8 cellular contexts compared by ENCODE assay signal in genomic region chr22:39502109-39502788, GRCh38. TPM values are rescaled to one million over a fixed set of nuclear protein-coding genes. Genes with fewer than 3 reads are reported as not detected.
A peak's percentile ranks its signal among the peaks of the same experiment; 100 is the strongest.
DNase-seq lines count a peak whose midpoint lies in the region; ATAC-seq and TF ChIP-seq lines count a peak whose summit lies in the region.

Gene MIEF1 (plus strand): TSS chr22:39502290. CDS start chr22:39511295, 9,005 bp downstream.

- TF ChIP-seq EP300 in transverse colon (IDR thresholded peaks at IDR 0.05; ENCODE audit: low read depth): no peak

- peak; percentile 53 for TF ChIP-seq POLR2A in transverse colon (IDR thresholded peaks at IDR 0.05)

- peaks cover 42% of the 10 kb centered on the region for H3K4me1 Mint-ChIP-seq in activated naive CD8-positive, alpha-beta T cell treated with anti-CD3 and anti-CD28 coated beads, Interleukin-2, amount 50 U/mL, for 24 hours

- in situ Hi-C loops in transverse colon (cut with MboI; ENCODE audit: low pct_ligation_motif_present in 1 of 4, low pct_unique_long_range_greater_than_20kb in 1 of 4, low sequenced_read_pairs in 3 of 4): no loop called here

- H3K4me1 ChIP-seq in cardiac muscle cell (ENCODE audit: low read depth): peaks cover 24% of the 10 kb centered on the region
- H3K4me1 ChIP-seq in transverse colon: peaks cover 15 to 36% (median 21%) of the 10 kb centered on the region in 4 donors

- peaks cover 39% of the 10 kb centered on the region for H3K36me3 Mint-ChIP-seq in activated naive CD8-positive, alpha-beta T cell treated with anti-CD3 and anti-CD28 coated beads, Interleukin-2, amount 50 U/mL, for 24 hours (ENCODE audit: low read depth)

- ATAC-seq in HG02623 (IDR thresholded peaks at IDR 0.05; ENCODE audit: unreplicated experiment): peak; percentile 83
- ATAC-seq in activated naive CD8-positive, alpha-beta T cell treated with anti-CD3 and anti-CD28 coated beads, Interleukin-2, amount 50 U/mL, for 24 hours: peak; percentile 98

- DNase-seq in GM10266 (ENCODE audit: extremely low spot score): peak; percentile 95
- DNase-seq in NCI-H128 (lab: John Stamatoyannopoulos, UW; ENCODE audit: unreplicated experiment): peak; percentile 77
- peak; percentile 76 for DNase-seq in T follicular helper cell (ENCODE audit: low read depth)
- DNase-seq in activated naive CD8-positive, alpha-beta T cell treated with anti-CD3 and anti-CD28 coated beads, Interleukin-2, amount 50 U/mL, for 24 hours: peak; percentile 96
- DNase-seq in cardiac muscle cell (ENCODE audit: low read depth in 1 of 2, low spot score in 1 of 2): peak; percentile 98
- peak; percentile 97 for DNase-seq in pons (ENCODE audit: low spot score)
- DNase-seq in transverse colon: peak; percentile 99

- no peaks in the 10 kb centered on the region for H3K9me3 Mint-ChIP-seq in activated naive CD8-positive, alpha-beta T cell treated with anti-CD3 and anti-CD28 coated beads, Interleukin-2, amount 50 U/mL, for 24 hours

- peak within 1 kb of the TSS; percentile 90 for H3K4me3 Mint-ChIP-seq in activated naive CD8-positive, alpha-beta T cell treated with anti-CD3 and anti-CD28 coated beads, Interleukin-2, amount 50 U/mL, for 24 hours

- peak within 1 kb of the TSS; percentile 77 for H3K27ac ChIP-seq in cardiac muscle cell
- peak within 1 kb of the TSS; percentile 86 to 94 (median 90) for H3K27ac ChIP-seq in transverse colon

- H3K4me3 ChIP-seq in cardiac muscle cell: peak within 1 kb of the TSS; percentile 64
- peak within 1 kb of the TSS; percentile 80 to 98 (median 85) for H3K4me3 ChIP-seq in transverse colon

- TF ChIP-seq CTCF in GM10266 (IDR thresholded peaks at IDR 0.05; ENCODE audit: control insufficient read depth, insufficient read depth, low read depth, missing control alignments) (no peak), cardiac muscle cell (IDR thresholded peaks at IDR 0.05; ENCODE audit: low read depth, low read length) (peak; percentile 17), transverse colon (IDR thresholded peaks at IDR 0.05) (no peak)

- intact Hi-C loops in transverse colon (cut with DNase I; ENCODE audit: low total_unique reads): no loop called here

- peaks cover 30% of the 10 kb centered on the region for H3K36me3 ChIP-seq in cardiac muscle cell
- H3K36me3 ChIP-seq in transverse colon: peaks cover 0 to 32% (median 10%) of the 10 kb centered on the region in 4 donors

- H3K27ac Mint-ChIP-seq in activated naive CD8-positive, alpha-beta T cell treated with anti-CD3 and anti-CD28 coated beads, Interleukin-2, amount 50 U/mL, for 24 hours: peak within 1 kb of the TSS; percentile 93

- H3K27me3 ChIP-seq in cardiac muscle cell (no peaks in the 10 kb centered on the region), transverse colon (no peaks in the 10 kb centered on the region)

- H3K9me3 ChIP-seq in cardiac muscle cell (ENCODE audit: low read depth) (no peaks in the 10 kb centered on the region), transverse colon (no peaks in the 10 kb centered on the region)

- H3K27me3 Mint-ChIP-seq in activated naive CD8-positive, alpha-beta T cell treated with anti-CD3 and anti-CD28 coated beads, Interleukin-2, amount 50 U/mL, for 24 hours: no peaks in the 10 kb centered on the region

- WGBS in transverse colon (ENCODE audit: low coverage in 1 of 2), 2 donors: 2% methylated on average over 27 of the region's 58 CpGs; no CpG with 5 or more reads in 1 of the 2 donors

RNA-seq across cellular contexts. Expression of gene MIEF1, which starts in this region (rescaled TPM):
- 27.2 and 31.2 TPM in 2 replicates for total RNA-seq in cardiac muscle cell
- polyA plus RNA-seq in cardiac muscle cell: 29.1 and 33.7 TPM in 2 replicates
- total RNA-seq in transverse colon: 10 to 100 TPM; 11.5 to 31.0 (median 25.6) TPM

Comparison
In these comparisons a context has a peak if more than half of its experiments do, and no peak if none do; other contexts are left out.
1. Peak in every context shown above with its lines: DNase-seq, ATAC-seq, H3K4me3 ChIP-seq and H3K27ac ChIP-seq.